Comparison of ENCODE assay signal across 1 cellular context in the genomic region with DNA sequence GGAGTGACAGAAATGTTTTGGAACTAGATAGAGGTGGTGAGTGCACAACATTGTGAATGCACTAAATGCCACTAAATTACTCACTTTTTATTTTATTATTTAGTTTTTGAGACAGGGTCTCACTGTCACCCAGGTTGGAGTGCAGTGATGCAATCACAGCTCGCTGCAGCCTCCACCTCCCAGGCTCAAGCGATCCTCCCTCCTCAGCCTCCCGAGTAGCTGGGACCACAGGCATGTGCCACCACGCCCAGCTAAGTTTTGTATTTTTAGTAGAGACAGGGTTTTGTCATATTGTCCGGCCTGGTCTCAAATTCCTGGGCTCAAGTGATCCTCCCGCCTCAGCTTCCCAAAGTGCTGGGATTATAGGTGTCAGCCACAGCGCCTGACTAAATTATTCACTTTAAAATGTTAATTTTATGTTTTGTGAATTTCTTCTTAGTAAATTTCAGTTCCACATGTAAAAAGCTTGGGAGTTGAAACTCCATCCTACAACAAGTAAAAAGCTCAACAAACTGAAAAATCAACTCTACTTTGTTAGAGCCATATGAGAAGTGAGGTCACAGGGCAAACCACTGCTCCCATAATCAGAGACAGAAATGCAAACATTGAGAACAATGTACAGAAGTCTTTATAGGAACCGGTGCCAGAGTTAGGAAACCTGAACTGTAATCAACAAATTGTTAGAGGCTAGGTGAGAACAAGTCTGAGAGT.
TF ChIP-seq lines count a peak whose summit lies in the region.

No MANE protein-coding gene starts in this region.

TF ChIP-seq in IMR-90, 13 proteins besides CTCF, POLR2A, EP300 and RAD21:
- TF ChIP-seq CHD1 (IDR thresholded peaks at IDR 0.05; ENCODE audit: low read depth, low read length) (no peak), RFX5 (IDR thresholded peaks at IDR 0.05; ENCODE audit: low read depth, low read length) (no peak), CEBPB (IDR thresholded peaks at IDR 0.05; ENCODE audit: low read depth, low read length) (no peak), MXI1 (IDR thresholded peaks at IDR 0.05; ENCODE audit: borderline replicate concordance, low read depth, low read length) (no peak), MAFK (IDR thresholded peaks at IDR 0.05; ENCODE audit: low read depth, low read length) (no peak), MAZ (IDR thresholded peaks at IDR 0.05; ENCODE audit: borderline replicate concordance, low read depth, low read length) (no peak), RCOR1 (IDR thresholded peaks at IDR 0.05; ENCODE audit: insufficient replicate concordance, low read length) (no peak), SMC3 (IDR thresholded peaks at IDR 0.05; ENCODE audit: low read depth, low read length) (no peak), FOS (IDR thresholded peaks at IDR 0.05; ENCODE audit: low read depth, low read length) (no peak)
- TF ChIP-seq, protein P1, sequence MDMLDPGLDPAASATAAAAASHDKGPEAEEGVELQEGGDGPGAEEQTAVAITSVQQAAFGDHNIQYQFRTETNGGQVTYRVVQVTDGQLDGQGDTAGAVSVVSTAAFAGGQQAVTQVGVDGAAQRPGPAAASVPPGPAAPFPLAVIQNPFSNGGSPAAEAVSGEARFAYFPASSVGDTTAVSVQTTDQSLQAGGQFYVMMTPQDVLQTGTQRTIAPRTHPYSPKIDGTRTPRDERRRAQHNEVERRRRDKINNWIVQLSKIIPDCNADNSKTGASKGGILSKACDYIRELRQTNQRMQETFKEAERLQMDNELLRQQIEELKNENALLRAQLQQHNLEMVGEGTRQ (IDR thresholded peaks at IDR 0.05; ENCODE audit: low read depth, low read length): no peak
- TF ChIP-seq, protein P2, sequence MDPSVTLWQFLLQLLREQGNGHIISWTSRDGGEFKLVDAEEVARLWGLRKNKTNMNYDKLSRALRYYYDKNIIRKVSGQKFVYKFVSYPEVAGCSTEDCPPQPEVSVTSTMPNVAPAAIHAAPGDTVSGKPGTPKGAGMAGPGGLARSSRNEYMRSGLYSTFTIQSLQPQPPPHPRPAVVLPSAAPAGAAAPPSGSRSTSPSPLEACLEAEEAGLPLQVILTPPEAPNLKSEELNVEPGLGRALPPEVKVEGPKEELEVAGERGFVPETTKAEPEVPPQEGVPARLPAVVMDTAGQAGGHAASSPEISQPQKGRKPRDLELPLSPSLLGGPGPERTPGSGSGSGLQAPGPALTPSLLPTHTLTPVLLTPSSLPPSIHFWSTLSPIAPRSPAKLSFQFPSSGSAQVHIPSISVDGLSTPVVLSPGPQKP (IDR thresholded peaks at IDR 0.05; ENCODE audit: borderline replicate concordance, low read depth, low read length): no peak
